In the genomic region with DNA sequence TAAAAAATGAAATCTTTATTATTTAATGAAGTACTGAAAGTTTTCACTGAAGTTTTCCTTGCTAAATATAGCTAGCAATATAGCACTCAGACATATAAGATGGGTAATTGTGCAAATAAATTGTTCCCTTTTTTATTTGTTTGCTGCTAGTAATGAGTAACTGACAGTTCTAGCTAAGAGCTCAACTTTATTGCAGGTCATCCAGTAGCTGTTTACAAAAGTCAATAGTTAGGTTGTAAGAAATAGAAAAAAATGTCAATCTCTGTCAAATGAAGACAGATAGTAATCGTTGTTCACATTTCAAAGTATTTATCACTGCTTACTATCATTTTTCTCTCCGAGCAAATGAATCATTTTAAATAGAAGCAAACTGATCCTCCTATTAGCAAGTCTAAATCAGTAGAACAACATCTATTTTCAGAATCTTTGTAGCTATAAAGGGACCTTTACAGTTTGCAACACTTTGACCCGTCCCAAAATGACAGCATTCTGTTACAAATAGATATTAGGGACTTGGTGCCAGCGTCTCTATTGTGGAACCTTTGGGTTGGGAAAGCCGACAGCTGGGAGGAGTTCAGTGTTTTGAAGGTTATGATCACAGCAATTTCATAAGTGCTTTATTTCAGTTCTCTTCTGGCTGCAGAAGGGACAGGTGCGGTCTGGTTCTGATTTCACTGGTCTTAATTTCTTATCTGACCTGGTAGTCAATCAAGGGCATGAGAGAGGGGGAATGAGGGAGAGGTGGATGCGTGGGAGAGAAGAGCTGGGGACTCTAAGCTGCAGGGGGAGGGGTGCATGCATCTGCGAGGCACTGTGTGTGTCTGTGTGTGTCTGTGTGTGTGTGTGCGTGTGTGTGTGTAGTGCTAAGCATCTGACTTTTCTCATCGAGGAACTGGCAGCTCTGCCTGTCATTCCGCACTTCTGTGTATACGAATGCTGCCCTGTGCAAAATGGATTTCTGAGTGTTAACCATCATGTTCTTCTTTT, we compare ENCODE assay signal across 15 cellular contexts.
DNase-seq lines count a peak whose midpoint lies in the region; FAIRE-seq lines count a peak whose summit lies in the region.
"Had no signal": no experiment of that assay in that cellular context is flagged by ENCODE, and none has a peak within 500 bp of the region (broad histone marks: within the 10 kb centered on the region; RNA-seq: fewer than 3 reads in every experiment).

No MANE protein-coding gene starts in this region.

- no peaks in the 10 kb centered on the region for H4K20me1 ChIP-seq in GM23248 (ENCODE audit: insufficient read depth)

- H3F3A ChIP-seq in GM23248 (ENCODE audit: insufficient read depth) = peaks cover 9% of the 10 kb centered on the region

- H3K4me1 ChIP-seq in neuronal stem cell (ENCODE audit: control insufficient read depth in 2 of 2, insufficient read depth in 1 of 2, low read depth in 1 of 2, low read length in 2 of 2) (peaks cover 0 to 4% of the 10 kb centered on the region in 2 donors), GM23248 (ENCODE audit: insufficient read depth) (peaks cover 16% of the 10 kb centered on the region)

- H3K9me2 ChIP-seq in GM23248 (ENCODE audit: insufficient read depth) = no peaks in the 10 kb centered on the region

- no peak overlapping the region for H3K27ac ChIP-seq in neuronal stem cell (replicated peaks; ENCODE audit: low read length)
- H3K27ac ChIP-seq in GM23248 = no peak overlapping the region
- H3K27ac ChIP-seq: coronary artery, sigmoid colon had no signal

- H2BK15ac ChIP-seq in neuronal stem cell (ENCODE audit: low read length) = no peak overlapping the region

- peak; percentile 75 for DNase-seq in DMS53 (lab: John Stamatoyannopoulos, UW)
- peak; percentile 21 for DNase-seq in NCI-H510A (lab: John Stamatoyannopoulos, UW)
- DNase-seq in neuronal stem cell (ENCODE audit: low spot score) = peak; percentile 24
- DNase-seq in T-helper 9 cell = no peak
- DNase-seq in NCI-H345 (lab: John Stamatoyannopoulos, UW) = no peak
- no peak for DNase-seq in stimulated activated CD8-positive, alpha-beta memory T cell treated with anti-CD3 and anti-CD28 coated beads, Interleukin-4, amount 100 ng/mL, for 48 hours
- DNase-seq in GM23248 = no peak
- DNase-seq: activated CD4-positive, alpha-beta memory T cell treated with anti-CD3 and anti-CD28 coated beads for 36 hours; erythroblast; NCI-H1694 treated with DMSO at 0.1 percent for 48 hours; SIG-M5; sigmoid colon had no signal

- no peak overlapping the region for H2BK12ac ChIP-seq in neuronal stem cell (ENCODE audit: low read length)

- no peak overlapping the region for H3K18ac ChIP-seq in neuronal stem cell (ENCODE audit: low read length)

- H3K23ac ChIP-seq in neuronal stem cell (ENCODE audit: low read depth, low read length, poor library complexity) = no peak overlapping the region

- H2AK5ac ChIP-seq in neuronal stem cell (ENCODE audit: low read depth, low read length) = no peak overlapping the region

- no peak overlapping the region for H3K4me3 ChIP-seq in neuronal stem cell (ENCODE audit: low read length in 2 of 2)
- no peak overlapping the region for H3K4me3 ChIP-seq in GM23248
- H3K4me3 ChIP-seq: coronary artery, sigmoid colon had no signal

- peak; percentile 64 for FAIRE-seq in colon (lab: Jason Lieb, UNC)
- FAIRE-seq: D721Med had no signal

- no peaks in the 10 kb centered on the region for H3K27me3 ChIP-seq in neuronal stem cell (ENCODE audit: control insufficient read depth in 3 of 3, insufficient read depth in 3 of 3, low read depth in 1 of 3, low read length in 3 of 3)
- H3K27me3 ChIP-seq in GM23248 (replicated peaks; ENCODE audit: insufficient read depth) = peaks cover 26% of the 10 kb centered on the region
- H3K27me3 ChIP-seq: sigmoid colon had no signal

- no CpG with 5 or more reads among the region's 12 CpGs for WGBS in neuronal stem cell (ENCODE audit: extremely low coverage in 2 of 2, insufficient read length in 2 of 2, insufficient replicate concordance in 1 of 2), 2 donors
- WGBS in GM23248 (ENCODE audit: low coverage in 1 of 2, low lambda C conversion rate in 2 of 2, missing lambda C conversion rate in 2 of 2), 2 experiments = 77 to 78% methylated on average over 12 of the region's 12 CpGs

- H2BK120ac ChIP-seq in neuronal stem cell (ENCODE audit: low read depth, low read length) = no peak overlapping the region

- H3K9me3 ChIP-seq in neuronal stem cell (replicated peaks in 1 of 2; ENCODE audit: control insufficient read depth in 2 of 2, insufficient read depth in 1 of 2, low read depth in 1 of 2, low read length in 2 of 2) (no peaks in the 10 kb centered on the region), GM23248 (ENCODE audit: low read depth) (no peaks in the 10 kb centered on the region)
- H3K9me3 ChIP-seq: sigmoid colon had no signal

- no peak overlapping the region for H2BK5ac ChIP-seq in neuronal stem cell (ENCODE audit: low read length)

- no peak overlapping the region for H4K8ac ChIP-seq in neuronal stem cell (ENCODE audit: low read depth, low read length)

- H3K79me1 ChIP-seq in neuronal stem cell (ENCODE audit: low read depth, low read length) = no peaks in the 10 kb centered on the region

- H3K4ac ChIP-seq in neuronal stem cell (ENCODE audit: low read length) = no peak overlapping the region

- H2AFZ ChIP-seq in neuronal stem cell (ENCODE audit: low read length) = no peak overlapping the region
- no peak overlapping the region for H2AFZ ChIP-seq in GM23248

- H4K91ac ChIP-seq in neuronal stem cell (ENCODE audit: low read depth, low read length, poor library complexity) = no peak overlapping the region

- no peak overlapping the region for H3K14ac ChIP-seq in neuronal stem cell (ENCODE audit: low read length)

- H3K79me2 ChIP-seq in GM23248 (ENCODE audit: insufficient read depth) = no peaks in the 10 kb centered on the region

- H3K4me2 ChIP-seq in neuronal stem cell (ENCODE audit: insufficient read depth, low read length, poor library complexity, severe bottlenecking) (no peak overlapping the region), GM23248 (ENCODE audit: unreplicated experiment) (no peak overlapping the region)

- H3K36me3 ChIP-seq in neuronal stem cell (replicated peaks in 1 of 2; ENCODE audit: control insufficient read depth in 2 of 2, insufficient read depth in 2 of 2, low read length in 2 of 2) (no peaks in the 10 kb centered on the region), GM23248 (ENCODE audit: low read depth) (no peaks in the 10 kb centered on the region)
- H3K36me3 ChIP-seq: sigmoid colon had no signal

- no peak overlapping the region for H3K9ac ChIP-seq in neuronal stem cell (ENCODE audit: low read depth, low read length, poor library complexity)
- no peak overlapping the region for H3K9ac ChIP-seq in GM23248

- in situ Hi-C loops in GM23248 (cut with MboI) = no loop called here

Comparison
In these comparisons a context has a peak if more than half of its experiments do, and no peak if none do; other contexts are left out.
1. DNase-seq: peak in DMS53 (single experiment), NCI-H510A (single experiment) and neuronal stem cell (single experiment); none in T-helper 9 cell (single experiment), NCI-H345 (single experiment), stimulated activated CD8-positive, alpha-beta memory T cell treated with anti-CD3 and anti-CD28 coated beads, Interleukin-4, amount 100 ng/mL, for 48 hours (single experiment) and GM23248 (single experiment).